Comparison of ENCODE assay signal across 1 cellular context in the genomic region with DNA sequence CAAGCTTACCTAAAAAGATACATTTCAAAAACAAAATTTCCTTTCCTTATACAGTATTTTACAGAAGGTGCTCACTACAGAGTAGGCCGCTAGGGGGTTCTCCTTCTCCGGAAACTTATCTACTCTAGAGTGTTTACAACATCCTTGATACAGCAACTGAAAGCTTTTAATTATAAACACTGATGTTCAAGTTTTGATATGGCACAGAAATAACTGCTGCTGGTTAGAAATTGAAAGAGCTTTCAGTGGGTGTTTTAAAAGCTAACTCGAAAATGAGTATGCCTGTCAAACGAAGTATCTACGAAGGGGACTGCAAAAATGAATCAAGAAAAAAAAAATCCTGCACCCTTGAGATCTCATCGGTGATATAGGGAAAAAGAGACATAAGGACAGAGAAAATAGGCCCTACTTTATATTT.
TF ChIP-seq lines count a peak whose summit lies in the region.

No MANE protein-coding gene starts in this region.

TF ChIP-seq in IMR-90, 13 proteins besides CTCF, POLR2A, EP300 and RAD21:
- TF ChIP-seq CEBPB (IDR thresholded peaks at IDR 0.05; ENCODE audit: low read depth, low read length) (no peak), FOS (IDR thresholded peaks at IDR 0.05; ENCODE audit: low read depth, low read length) (no peak), SMC3 (IDR thresholded peaks at IDR 0.05; ENCODE audit: low read depth, low read length) (peak; percentile 46), MAZ (IDR thresholded peaks at IDR 0.05; ENCODE audit: borderline replicate concordance, low read depth, low read length) (0 out of 2 replicates have a peak, but pooled peaks have one; percentile 9)
- TF ChIP-seq, protein P1, sequence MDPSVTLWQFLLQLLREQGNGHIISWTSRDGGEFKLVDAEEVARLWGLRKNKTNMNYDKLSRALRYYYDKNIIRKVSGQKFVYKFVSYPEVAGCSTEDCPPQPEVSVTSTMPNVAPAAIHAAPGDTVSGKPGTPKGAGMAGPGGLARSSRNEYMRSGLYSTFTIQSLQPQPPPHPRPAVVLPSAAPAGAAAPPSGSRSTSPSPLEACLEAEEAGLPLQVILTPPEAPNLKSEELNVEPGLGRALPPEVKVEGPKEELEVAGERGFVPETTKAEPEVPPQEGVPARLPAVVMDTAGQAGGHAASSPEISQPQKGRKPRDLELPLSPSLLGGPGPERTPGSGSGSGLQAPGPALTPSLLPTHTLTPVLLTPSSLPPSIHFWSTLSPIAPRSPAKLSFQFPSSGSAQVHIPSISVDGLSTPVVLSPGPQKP (IDR thresholded peaks at IDR 0.05; ENCODE audit: borderline replicate concordance, low read depth, low read length) = no peak
